ENCODE assay signal across 36 cellular contexts in the genomic region with DNA sequence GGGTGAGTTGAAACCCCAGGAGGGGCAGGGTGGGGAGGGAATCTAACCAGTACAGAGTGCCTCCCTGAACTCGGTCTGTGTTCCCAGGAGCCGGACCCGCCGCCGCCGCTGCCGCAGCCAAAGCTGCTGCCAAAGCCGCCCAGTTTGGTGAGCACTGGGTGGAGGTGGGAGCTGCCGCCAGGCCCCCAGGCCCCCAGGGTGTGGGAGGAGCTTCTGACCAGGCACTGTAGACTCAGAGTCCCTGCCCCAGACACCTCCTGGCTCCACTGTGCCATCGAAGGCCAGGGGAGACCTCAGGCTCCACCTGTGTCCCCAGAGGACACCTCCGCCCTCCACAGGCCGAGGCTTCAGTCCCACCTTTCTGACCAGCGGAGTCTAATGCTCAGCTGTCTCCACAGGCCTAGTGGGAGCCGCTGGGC. TPM values are rescaled to one million over a fixed set of nuclear protein-coding genes. Genes with fewer than 3 reads are reported as not detected.
DNase-seq lines count a peak whose midpoint lies in the region; ATAC-seq, FAIRE-seq and TF ChIP-seq lines count a peak whose summit lies in the region.
"Had no signal": no experiment of that assay in that cellular context is flagged by ENCODE, and none has a peak within 500 bp of the region (broad histone marks: within the 10 kb centered on the region; RNA-seq: fewer than 3 reads in every experiment).

No MANE protein-coding gene starts in this region.

- H3K4me1 ChIP-seq in kidney (ENCODE audit: control insufficient read depth in 1 of 2, insufficient read depth in 1 of 2, low read depth in 1 of 2, low read length in 2 of 2) (peaks cover 0 to 6% of the 10 kb centered on the region in 2 donors), thoracic aorta (ENCODE audit: control insufficient read depth in 1 of 2, low read depth in 2 of 2) (peaks cover 11 to 48% of the 10 kb centered on the region in 2 donors)

- peaks cover 6% of the 10 kb centered on the region for H3K4me1 Mint-ChIP-seq in central memory CD8-positive, alpha-beta T cell

- H3K36me3 ChIP-seq in kidney (ENCODE audit: control insufficient read depth in 1 of 2, insufficient read depth in 2 of 2, low read length in 2 of 2) (no peaks in the 10 kb centered on the region), thoracic aorta (peaks cover 77% of the 10 kb centered on the region)

- peak; percentile 50 for DNase-seq in Right ventricle myocardium inferior (ENCODE audit: missing footprints)
- DNase-seq in left ventricle myocardium superior = no peak
- no peak for DNase-seq in central memory CD8-positive, alpha-beta T cell (ENCODE audit: low spot score in 2 of 2)
- peak; percentile 61 for DNase-seq in kidney
- DNase-seq in thoracic aorta (ENCODE audit: low spot score) = no peak
- DNase-seq in caudate nucleus (lab: John Stamatoyannopoulos, UW) = no peak
- DNase-seq in NOMO-1 treated with DMSO at 0.1 percent for 48 hours (lab: John Stamatoyannopoulos, UW; ENCODE audit: unreplicated experiment) = no peak
- DNase-seq: activated CD4-positive, alpha-beta T cell treated with anti-CD3 and anti-CD28 coated beads for 36 hours; activated gamma-delta T cell; activated naive CD8-positive, alpha-beta T cell treated with anti-CD3 and anti-CD28 coated beads, Interleukin-2, amount 50 U/mL, for 24 hours; activated T-cell treated with anti-CD3 and anti-CD28 coated beads, Interleukin-2, amount 50 U/mL, for 1 hour; CD4-positive, alpha-beta T cell; DMS 273 treated with DMSO at 0.1 percent for 48 hours; effector CD8-positive, alpha-beta T cell; EL; erythroblast; foreskin fibroblast; MM.1S; NCI-H1417; NCI-H2081 treated with DMSO at 0.1 percent for 48 hours; NCI-H226; NCI-H748 treated with DMSO at 0.1 percent for 48 hours; stimulated activated CD4-positive, alpha-beta T cell treated with anti-CD3 and anti-CD28 coated beads, Interleukin-1b, Interleukin-23, amount 100 ng/mL, for 48 hours; stimulated activated CD8-positive, alpha-beta memory T cell treated with anti-CD3 and anti-CD28 coated beads, Interleukin-4, amount 100 ng/mL, for 48 hours; trophoblast cell had no signal

- ATAC-seq in Right ventricle myocardium inferior = no peak
- no peak for ATAC-seq in left ventricle myocardium superior
- ATAC-seq in central memory CD8-positive, alpha-beta T cell (replicated peaks; ENCODE audit: extremely low read depth, poor library complexity, severe bottlenecking) = no peak
- ATAC-seq in thoracic aorta (ENCODE audit: insufficient number of reproducible peaks, low FRiP score, low read depth) = no peak
- ATAC-seq in HG03520 (IDR thresholded peaks at IDR 0.05; ENCODE audit: unreplicated experiment) = no peak
- ATAC-seq: activated CD4-positive, alpha-beta T cell treated with anti-CD3 and anti-CD28 coated beads for 36 hours; activated naive CD8-positive, alpha-beta T cell treated with anti-CD3 and anti-CD28 coated beads, Interleukin-2, amount 50 U/mL, for 24 hours; naive thymus-derived CD8-positive, alpha-beta T cell had no signal

- peaks cover 5% of the 10 kb centered on the region for H3K36me3 Mint-ChIP-seq in central memory CD8-positive, alpha-beta T cell (ENCODE audit: insufficient read depth)
- H3K36me3 Mint-ChIP-seq: mesothelial cell of epicardium; naive thymus-derived CD8-positive, alpha-beta T cell had no signal

- no peak overlapping the region for H3K4me3 Mint-ChIP-seq in central memory CD8-positive, alpha-beta T cell
- H3K4me3 Mint-ChIP-seq: activated CD4-positive, alpha-beta T cell treated with anti-CD3 and anti-CD28 coated beads for 36 hours; activated naive CD8-positive, alpha-beta T cell treated with anti-CD3 and anti-CD28 coated beads, Interleukin-2, amount 50 U/mL, for 24 hours; CD4-positive, alpha-beta T cell; mesothelial cell of epicardium; naive thymus-derived CD8-positive, alpha-beta T cell had no signal

- no peak for TF ChIP-seq CTCF in kidney (IDR thresholded peaks at IDR 0.05; ENCODE audit: borderline replicate concordance, extremely low read depth, insufficient read depth)
- TF ChIP-seq CTCF in thoracic aorta (IDR thresholded peaks at IDR 0.05) = no peak

- H3K27me3 ChIP-seq in thoracic aorta (replicated peaks; ENCODE audit: insufficient read depth) = no peaks in the 10 kb centered on the region

- no peaks in the 10 kb centered on the region for H3K9me3 ChIP-seq in kidney (ENCODE audit: control insufficient read depth in 1 of 2, low read length in 2 of 2)
- no peaks in the 10 kb centered on the region for H3K9me3 ChIP-seq in thoracic aorta

- no peaks in the 10 kb centered on the region for H3K9me3 Mint-ChIP-seq in central memory CD8-positive, alpha-beta T cell
- H3K9me3 Mint-ChIP-seq: activated naive CD8-positive, alpha-beta T cell treated with anti-CD3 and anti-CD28 coated beads, Interleukin-2, amount 50 U/mL, for 24 hours; CD4-positive, alpha-beta T cell; mesothelial cell of epicardium; naive thymus-derived CD8-positive, alpha-beta T cell had no signal

- H3K27ac Mint-ChIP-seq in central memory CD8-positive, alpha-beta T cell (ENCODE audit: low read depth) = peak overlapping the region; percentile 98
- H3K27ac Mint-ChIP-seq: activated CD4-positive, alpha-beta T cell treated with anti-CD3 and anti-CD28 coated beads for 36 hours; activated naive CD8-positive, alpha-beta T cell treated with anti-CD3 and anti-CD28 coated beads, Interleukin-2, amount 50 U/mL, for 24 hours; CD4-positive, alpha-beta T cell; mesothelial cell of epicardium had no signal

- H3K4me3 ChIP-seq in kidney (ENCODE audit: low read length in 2 of 2) (no peak overlapping the region), thoracic aorta (no peak overlapping the region)
- H3K4me3 ChIP-seq: SK-N-MC, smooth muscle cell had no signal

- intact Hi-C loops in Right ventricle myocardium inferior (cut with DNase I) = no loop called here
- intact Hi-C loops in left ventricle myocardium superior (cut with micrococcal nuclease) = no loop called here
- intact Hi-C loops in kidney (cut with DNase I) = no loop called here

- H3K27me3 Mint-ChIP-seq in central memory CD8-positive, alpha-beta T cell = peaks cover 8% of the 10 kb centered on the region
- H3K27me3 Mint-ChIP-seq: CD4-positive, alpha-beta T cell had no signal

- H3K27ac ChIP-seq in kidney (ENCODE audit: low read depth in 2 of 2, low read length in 2 of 2) (no peak overlapping the region), thoracic aorta (peak overlapping the region; percentile 79 to 82), caudate nucleus (ENCODE audit: low read depth, low read length) (no peak overlapping the region)
- H3K27ac ChIP-seq: KMS-11, SK-N-MC had no signal

- no peak for FAIRE-seq in kidney (lab: Jason Lieb, UNC)
- FAIRE-seq: A204.1, GM12892, HTR-8/SVneo had no signal

- no peak overlapping the region for H3K9ac ChIP-seq in kidney (ENCODE audit: low read length in 2 of 2)
- H3K9ac ChIP-seq: KMS-11 had no signal

RNA-seq across cellular contexts. Expression of gene LIMK1, which starts 20.4 kb away (rescaled TPM):
- total RNA-seq in Right ventricle myocardium inferior = 8.7 TPM
- total RNA-seq in left ventricle myocardium superior = 9.4 TPM
- total RNA-seq in kidney = 23.8 TPM
- polyA plus RNA-seq in kidney (ENCODE audit: insufficient read depth, low read depth, low replicate concordance) = 9.1 TPM
- 10 to 100 TPM; 19.7 to 19.9 TPM for total RNA-seq in thoracic aorta

RNA-seq across cellular contexts. Expression of gene ELN, which starts 35.3 kb away (rescaled TPM):
- total RNA-seq in Right ventricle myocardium inferior (29.9 TPM), left ventricle myocardium superior (29.0 TPM), kidney (44.8 TPM), thoracic aorta (1,000 to 10,000 TPM; 1,484 to 3,836 TPM)
- 14.9 TPM for polyA plus RNA-seq in kidney (ENCODE audit: insufficient read depth, low read depth, low replicate concordance)
- total RNA-seq: activated CD4-positive, alpha-beta T cell treated with anti-CD3 and anti-CD28 coated beads for 36 hours; CD4-positive, alpha-beta T cell; H4; naive thymus-derived CD8-positive, alpha-beta T cell; T-helper 2 cell treated with Interferon-gamma antibody and Interleukin-4, amounts not matched to agents 100 ng/mL and 5 ng/mL, for 36 hours had no signal
- polyA plus RNA-seq: naive thymus-derived CD8-positive, alpha-beta T cell; smooth muscle cell had no signal

Comparison
In these comparisons a context has a peak if more than half of its experiments do, and no peak if none do; other contexts are left out.
1. DNase-seq: peak in Right ventricle myocardium inferior (single experiment) and kidney (single experiment); none in left ventricle myocardium superior (single experiment), central memory CD8-positive, alpha-beta T cell (0 of 2), thoracic aorta (single experiment), caudate nucleus (0 of 61) and NOMO-1 treated with DMSO at 0.1 percent for 48 hours (single experiment).
2. H3K27ac ChIP-seq: peak in thoracic aorta (2 of 2); none in kidney (0 of 2) and caudate nucleus (single experiment).
3. RNA of gene ELN, which starts 35.3 kb away (total RNA-seq): 1,484 to 3,836 TPM in thoracic aorta; 44.8 TPM in kidney (single experiment), 29.9 TPM in Right ventricle myocardium inferior (single experiment) and 29.0 TPM in left ventricle myocardium superior (single experiment); every median in the first group is over 10 times any median in the second.